In genomic region chr17:4215882-4216411, GRCh38 we compare ENCODE assay signal across 8 cellular contexts. TPM values are rescaled to one million over a fixed set of nuclear protein-coding genes. Genes with fewer than 3 reads are reported as not detected.
A peak's percentile ranks its signal among the peaks of the same experiment; 100 is the strongest.
DNase-seq lines count a peak whose midpoint lies in the region; TF ChIP-seq lines count a peak whose summit lies in the region.

No MANE protein-coding gene starts in this region.

- CTCF ChIA-PET in activated naive CD4-positive, alpha-beta T cell treated with anti-CD3 and anti-CD28 coated beads, Interleukin-2, amount 10 ng/mL, durations not matched to agents 7 days and 5 days (lab: Charles Lee) = interaction anchor here (0.6 to 4.1 kb wide), 18 partner anchors 10 to 205 kb away, joined by 3 to 22 read pairs (median 6); no protein-coding TSS in a partner anchor

- H3K4me3 ChIP-seq in stomach smooth muscle (ENCODE audit: low read length in 2 of 2) (peak overlapping the region in 1 of 2 donors; percentile 54), spleen (no peak overlapping the region)

- no peaks in the 10 kb centered on the region for H3K27me3 Mint-ChIP-seq in activated naive CD4-positive, alpha-beta T cell treated with anti-CD3 and anti-CD28 coated beads, Interleukin-2, amount 10 ng/mL, durations not matched to agents 7 days and 5 days

- 80 to 87% (median 84%) methylated on average over 6 of the region's 6 CpGs for WGBS in spleen, 5 donors

- H3K9me3 Mint-ChIP-seq in activated naive CD4-positive, alpha-beta T cell treated with anti-CD3 and anti-CD28 coated beads, Interleukin-2, amount 10 ng/mL, durations not matched to agents 7 days and 5 days = no peaks in the 10 kb centered on the region

- TF ChIP-seq CTCF in spleen (IDR thresholded peaks at IDR 0.05 in 8 of 11, conservative IDR thresholded peaks at IDR 0.05 in 3 of 11) = no peak

- no peak overlapping the region for H3K4me3 Mint-ChIP-seq in activated naive CD4-positive, alpha-beta T cell treated with anti-CD3 and anti-CD28 coated beads, Interleukin-2, amount 10 ng/mL, durations not matched to agents 7 days and 5 days

- H3K27ac ChIP-seq in epithelial cell of prostate (peak overlapping the region; percentile 6), stomach smooth muscle (ENCODE audit: low read length) (peak overlapping the region; percentile 71), spleen (no peak overlapping the region)

- H3K36me3 Mint-ChIP-seq in activated naive CD4-positive, alpha-beta T cell treated with anti-CD3 and anti-CD28 coated beads, Interleukin-2, amount 10 ng/mL, durations not matched to agents 7 days and 5 days = peaks cover 15% of the 10 kb centered on the region

- no peaks in the 10 kb centered on the region for H3K27me3 ChIP-seq in stomach smooth muscle (ENCODE audit: control insufficient read depth in 1 of 2, insufficient read depth in 2 of 2, low read length in 2 of 2)
- H3K27me3 ChIP-seq in spleen (replicated peaks in 1 of 7) = no peaks in the 10 kb centered on the region

- H3K9me3 ChIP-seq in stomach smooth muscle (ENCODE audit: control insufficient read depth in 2 of 2, low read length in 2 of 2) (no peaks in the 10 kb centered on the region), spleen (no peaks in the 10 kb centered on the region)

- peak overlapping the region; percentile 43 to 71 for H3K9ac ChIP-seq in stomach smooth muscle (ENCODE audit: low read length in 2 of 2)

- peaks cover 6% of the 10 kb centered on the region for H3K4me1 Mint-ChIP-seq in activated naive CD4-positive, alpha-beta T cell treated with anti-CD3 and anti-CD28 coated beads, Interleukin-2, amount 10 ng/mL, durations not matched to agents 7 days and 5 days

- peaks cover 2 to 5% of the 10 kb centered on the region in 2 donors for H3K36me3 ChIP-seq in stomach smooth muscle (ENCODE audit: control insufficient read depth in 2 of 2, insufficient read depth in 2 of 2, low read length in 2 of 2)
- H3K36me3 ChIP-seq in spleen = peaks cover 0 to 86% (median 20%) of the 10 kb centered on the region in 6 donors

- DNase-seq in activated naive CD4-positive, alpha-beta T cell treated with anti-CD3 and anti-CD28 coated beads, Interleukin-2, amount 10 ng/mL, durations not matched to agents 7 days and 5 days = no peak
- DNase-seq in activated naive CD4-positive, alpha-beta T cell treated with anti-CD3 and anti-CD28 coated beads, Interleukin-2, amount 50 U/mL, for 16 hours = no peak
- DNase-seq in NCI-H2227 (lab: John Stamatoyannopoulos, UW; ENCODE audit: unreplicated experiment) (peak; percentile 8), epithelial cell of prostate (ENCODE audit: low read depth, low spot score) (no peak), MV-4-11 (lab: John Stamatoyannopoulos, UW) (no peak), T1000 (lab: John Stamatoyannopoulos, UW) (no peak), spleen (no peak)

- intact Hi-C loops in spleen (cut with DNase I; ENCODE audit: low total_unique reads) = loop anchor here (2.0 to 10.0 kb wide), 2 partner anchors 197 to 409 kb away; no protein-coding TSS in a partner anchor

- no peak for TF ChIP-seq POLR2A in spleen (IDR thresholded peaks at IDR 0.05)

- H3K27ac Mint-ChIP-seq in activated naive CD4-positive, alpha-beta T cell treated with anti-CD3 and anti-CD28 coated beads, Interleukin-2, amount 10 ng/mL, durations not matched to agents 7 days and 5 days = peak overlapping the region; percentile 65

- H3K4me1 ChIP-seq in stomach smooth muscle (ENCODE audit: control insufficient read depth, insufficient read depth, low read length) (peaks cover 30% of the 10 kb centered on the region), spleen (peaks cover 0 to 20% (median 8%) of the 10 kb centered on the region in 6 donors)

RNA-seq across cellular contexts. Expression of gene ANKFY1, which starts 47.8 kb away (rescaled TPM):
- total RNA-seq in spleen = 10 to 100 TPM; 46.4 to 81.5 (median 55.9) TPM
- 10 to 100 TPM in 1 of 3 donors, 1 to 10 TPM in 2; 6.1 to 13.0 (median 7.4) TPM for polyA plus RNA-seq in spleen

Comparison
In these comparisons a context has a peak if more than half of its experiments do, and no peak if none do; other contexts are left out.
1. H3K27ac ChIP-seq: peak in epithelial cell of prostate (single experiment) and stomach smooth muscle (single experiment); none in spleen (0 of 8).